Comparison of ENCODE assay signal across 9 cellular contexts in the genomic region with DNA sequence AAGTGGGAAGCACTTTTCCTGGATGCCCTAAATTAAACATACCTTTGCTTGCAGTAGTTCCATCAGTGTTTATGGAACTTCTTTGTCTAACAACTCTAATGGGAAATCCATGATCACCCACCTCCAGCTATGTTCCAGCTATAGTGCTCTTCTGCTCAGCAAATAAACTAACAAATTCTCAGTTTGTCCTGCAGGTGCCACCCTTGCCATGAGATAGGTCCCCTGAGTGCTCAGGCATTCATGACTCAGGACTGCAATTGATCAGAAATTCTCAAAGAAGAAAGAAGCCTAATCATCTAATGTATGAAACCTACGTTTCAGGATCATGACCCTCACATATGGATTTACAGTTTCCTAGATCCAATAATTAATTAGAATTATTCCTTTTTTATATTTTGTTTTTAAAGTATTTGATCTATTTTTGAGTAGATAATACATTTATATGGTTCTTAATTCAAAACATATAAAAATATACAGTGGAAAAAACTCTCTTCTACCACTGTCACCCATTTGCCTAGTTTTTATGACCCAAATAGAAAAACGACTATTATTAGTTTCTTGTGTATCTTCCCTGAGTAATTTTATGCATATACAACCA. TPM values are rescaled to one million over a fixed set of nuclear protein-coding genes. Genes with fewer than 3 reads are reported as not detected.
DNase-seq lines count a peak whose midpoint lies in the region; ATAC-seq and TF ChIP-seq lines count a peak whose summit lies in the region.
"Had no signal": no experiment of that assay in that cellular context is flagged by ENCODE, and none has a peak within 500 bp of the region (broad histone marks: within the 10 kb centered on the region; RNA-seq: fewer than 3 reads in every experiment).

No MANE protein-coding gene starts in this region.

- H3K4me3 ChIP-seq in choroid plexus epithelial cell (ENCODE audit: low read depth, low read length) (no peak overlapping the region), right lobe of liver (no peak overlapping the region), upper lobe of left lung (no peak overlapping the region)

- peak; percentile 61 for ATAC-seq in activated naive CD8-positive, alpha-beta T cell treated with anti-CD3 and anti-CD28 coated beads, Interleukin-2, amount 50 U/mL, for 24 hours
- ATAC-seq in HG03378 (IDR thresholded peaks at IDR 0.05; ENCODE audit: unreplicated experiment), result peak; percentile 64
- peak; percentile 89 to 97 (median 93) for ATAC-seq in right lobe of liver
- no peak for ATAC-seq in upper lobe of left lung (ENCODE audit: low FRiP score in 2 of 2)
- ATAC-seq in natural killer cell treated with Interleukin-12 subunit alpha and Interleukin-12 subunit beta and Interleukin-15 and Interleukin-18, amount 100 ng/mL, for 72 hours, result no peak

- no peak for DNase-seq in activated naive CD8-positive, alpha-beta T cell treated with anti-CD3 and anti-CD28 coated beads, Interleukin-2, amount 50 U/mL, for 24 hours
- no peak for DNase-seq in activated naive CD8-positive, alpha-beta T cell treated with anti-CD3 and anti-CD28 coated beads for 36 hours
- DNase-seq in NCI-H526 (lab: John Stamatoyannopoulos, UW), result peak; percentile 54 to 89
- DNase-seq in choroid plexus epithelial cell (ENCODE audit: low read depth), result peak; percentile 76
- DNase-seq in right lobe of liver, result no peak
- DNase-seq in upper lobe of left lung, result no peak
- DNase-seq in natural killer cell treated with Interleukin-12 subunit alpha and Interleukin-12 subunit beta and Interleukin-15 and Interleukin-18, amount 100 ng/mL, for 72 hours (ENCODE audit: low spot score), result no peak

- H3K27me3 ChIP-seq in right lobe of liver, result no peaks in the 10 kb centered on the region
- no peaks in the 10 kb centered on the region for H3K27me3 ChIP-seq in upper lobe of left lung

- H3K4me1 Mint-ChIP-seq in activated naive CD8-positive, alpha-beta T cell treated with anti-CD3 and anti-CD28 coated beads, Interleukin-2, amount 50 U/mL, for 24 hours, result no peaks in the 10 kb centered on the region
- no peaks in the 10 kb centered on the region for H3K4me1 Mint-ChIP-seq in activated naive CD8-positive, alpha-beta T cell treated with anti-CD3 and anti-CD28 coated beads for 36 hours
- H3K4me1 Mint-ChIP-seq in natural killer cell treated with Interleukin-12 subunit alpha and Interleukin-12 subunit beta and Interleukin-15 and Interleukin-18, amount 100 ng/mL, for 72 hours (ENCODE audit: low read depth in 2 of 2), result no peaks in the 10 kb centered on the region

- H3K27ac Mint-ChIP-seq in activated naive CD8-positive, alpha-beta T cell treated with anti-CD3 and anti-CD28 coated beads, Interleukin-2, amount 50 U/mL, for 24 hours, result no peak overlapping the region
- no peak overlapping the region for H3K27ac Mint-ChIP-seq in activated naive CD8-positive, alpha-beta T cell treated with anti-CD3 and anti-CD28 coated beads for 36 hours
- H3K27ac Mint-ChIP-seq in natural killer cell treated with Interleukin-12 subunit alpha and Interleukin-12 subunit beta and Interleukin-15 and Interleukin-18, amount 100 ng/mL, for 72 hours, result no peak overlapping the region
- H3K27ac Mint-ChIP-seq: stimulated activated naive CD8-positive, alpha-beta T cell treated with anti-CD3 and anti-CD28 coated beads, Interleukin-15, Interleukin-2, amounts not matched to agents 100 ng/mL and 50 ng/mL, for 24 hours had no signal

- H3K27me3 Mint-ChIP-seq in activated naive CD8-positive, alpha-beta T cell treated with anti-CD3 and anti-CD28 coated beads, Interleukin-2, amount 50 U/mL, for 24 hours, result peaks cover 4% of the 10 kb centered on the region
- H3K27me3 Mint-ChIP-seq in activated naive CD8-positive, alpha-beta T cell treated with anti-CD3 and anti-CD28 coated beads for 36 hours, result peaks cover 3% of the 10 kb centered on the region
- peaks cover 0 to 32% of the 10 kb centered on the region in 2 donors for H3K27me3 Mint-ChIP-seq in natural killer cell treated with Interleukin-12 subunit alpha and Interleukin-12 subunit beta and Interleukin-15 and Interleukin-18, amount 100 ng/mL, for 72 hours

- TF ChIP-seq EP300 in upper lobe of left lung (IDR thresholded peaks at IDR 0.05), result no peak

- peaks cover 0 to 6% (median 0%) of the 10 kb centered on the region in 4 donors for H3K4me1 ChIP-seq in right lobe of liver
- H3K4me1 ChIP-seq in upper lobe of left lung, result no peaks in the 10 kb centered on the region

- H3K9me3 ChIP-seq in right lobe of liver, result no peaks in the 10 kb centered on the region
- no peaks in the 10 kb centered on the region for H3K9me3 ChIP-seq in upper lobe of left lung

- WGBS in right lobe of liver (ENCODE audit: insufficient coverage, low coverage, low lambda C conversion rate, missing lambda C conversion rate), result 2% methylated on average over 2 of the region's 2 CpGs
- WGBS in upper lobe of left lung, 2 donors, result 17 to 19% methylated on average over 2 of the region's 2 CpGs

- H3K27ac ChIP-seq in right lobe of liver (no peak overlapping the region), upper lobe of left lung (no peak overlapping the region)

- H3K36me3 Mint-ChIP-seq in activated naive CD8-positive, alpha-beta T cell treated with anti-CD3 and anti-CD28 coated beads, Interleukin-2, amount 50 U/mL, for 24 hours (ENCODE audit: low read depth), result no peaks in the 10 kb centered on the region
- no peaks in the 10 kb centered on the region for H3K36me3 Mint-ChIP-seq in activated naive CD8-positive, alpha-beta T cell treated with anti-CD3 and anti-CD28 coated beads for 36 hours
- H3K36me3 Mint-ChIP-seq in natural killer cell treated with Interleukin-12 subunit alpha and Interleukin-12 subunit beta and Interleukin-15 and Interleukin-18, amount 100 ng/mL, for 72 hours, result no peaks in the 10 kb centered on the region

- H3K9me3 Mint-ChIP-seq in activated naive CD8-positive, alpha-beta T cell treated with anti-CD3 and anti-CD28 coated beads, Interleukin-2, amount 50 U/mL, for 24 hours, result no peaks in the 10 kb centered on the region
- no peaks in the 10 kb centered on the region for H3K9me3 Mint-ChIP-seq in activated naive CD8-positive, alpha-beta T cell treated with anti-CD3 and anti-CD28 coated beads for 36 hours
- H3K9me3 Mint-ChIP-seq in natural killer cell treated with Interleukin-12 subunit alpha and Interleukin-12 subunit beta and Interleukin-15 and Interleukin-18, amount 100 ng/mL, for 72 hours, result no peaks in the 10 kb centered on the region
- H3K9me3 Mint-ChIP-seq: stimulated activated naive CD8-positive, alpha-beta T cell treated with anti-CD3 and anti-CD28 coated beads, Interleukin-15, Interleukin-2, amounts not matched to agents 100 ng/mL and 50 ng/mL, for 24 hours had no signal

- no peak overlapping the region for H3K4me3 Mint-ChIP-seq in activated naive CD8-positive, alpha-beta T cell treated with anti-CD3 and anti-CD28 coated beads, Interleukin-2, amount 50 U/mL, for 24 hours
- no peak overlapping the region for H3K4me3 Mint-ChIP-seq in activated naive CD8-positive, alpha-beta T cell treated with anti-CD3 and anti-CD28 coated beads for 36 hours
- no peak overlapping the region for H3K4me3 Mint-ChIP-seq in natural killer cell treated with Interleukin-12 subunit alpha and Interleukin-12 subunit beta and Interleukin-15 and Interleukin-18, amount 100 ng/mL, for 72 hours
- H3K4me3 Mint-ChIP-seq: stimulated activated naive CD8-positive, alpha-beta T cell treated with anti-CD3 and anti-CD28 coated beads, Interleukin-15, Interleukin-2, amounts not matched to agents 100 ng/mL and 50 ng/mL, for 24 hours had no signal

- H3K36me3 ChIP-seq in right lobe of liver (no peaks in the 10 kb centered on the region), upper lobe of left lung (no peaks in the 10 kb centered on the region)

- TF ChIP-seq CTCF in choroid plexus epithelial cell (conservative IDR thresholded peaks at IDR 0.05; ENCODE audit: low read depth, low read length) (peak; percentile 66), right lobe of liver (IDR thresholded peaks at IDR 0.05) (peak; percentile 47 to 65 (median 58)), upper lobe of left lung (IDR thresholded peaks at IDR 0.05) (peak in 3 of 6 experiments; percentile 30 to 42 (median 34))

- intact Hi-C loops in right lobe of liver (cut with DNase I), result loop anchor here in 1 of 2 donors (10.0 kb wide), 1 partner anchor 141 kb away; no protein-coding TSS in a partner anchor

- no peak for TF ChIP-seq POLR2A in right lobe of liver (IDR thresholded peaks at IDR 0.05)
- TF ChIP-seq POLR2A in upper lobe of left lung (IDR thresholded peaks at IDR 0.05), result no peak

RNA-seq across cellular contexts. Expression of gene DYNC1I1, which starts 48.7 kb away (rescaled TPM):
- under 1 TPM in 1 of 2 experiments, not detected in 1; 0.10 TPM for total RNA-seq in activated naive CD8-positive, alpha-beta T cell treated with anti-CD3 and anti-CD28 coated beads for 36 hours
- total RNA-seq in right lobe of liver (1 to 10 TPM in 1 of 6 experiments, under 1 TPM in 5; 0.09 to 1.1 (median 0.62) TPM), upper lobe of left lung (1 to 10 TPM in 4 of 6 donors, under 1 TPM in 1, not detected in 1; 0.46 to 3.1 (median 1.7) TPM)
- total RNA-seq in natural killer cell treated with Interleukin-12 subunit alpha and Interleukin-12 subunit beta and Interleukin-15 and Interleukin-18, amount 100 ng/mL, for 72 hours, result not detected

Comparison
In these comparisons a context has a peak if more than half of its experiments do, and no peak if none do; other contexts are left out.
1. ATAC-seq: peak in activated naive CD8-positive, alpha-beta T cell treated with anti-CD3 and anti-CD28 coated beads, Interleukin-2, amount 50 U/mL, for 24 hours (single experiment), HG03378 (single experiment) and right lobe of liver (4 of 4); none in upper lobe of left lung (0 of 2) and natural killer cell treated with Interleukin-12 subunit alpha and Interleukin-12 subunit beta and Interleukin-15 and Interleukin-18, amount 100 ng/mL, for 72 hours (0 of 2).
2. DNase-seq: peak in NCI-H526 (2 of 2) and choroid plexus epithelial cell (single experiment); none in activated naive CD8-positive, alpha-beta T cell treated with anti-CD3 and anti-CD28 coated beads, Interleukin-2, amount 50 U/mL, for 24 hours (single experiment), activated naive CD8-positive, alpha-beta T cell treated with anti-CD3 and anti-CD28 coated beads for 36 hours (single experiment), right lobe of liver (0 of 3), upper lobe of left lung (0 of 2) and natural killer cell treated with Interleukin-12 subunit alpha and Interleukin-12 subunit beta and Interleukin-15 and Interleukin-18, amount 100 ng/mL, for 72 hours (single experiment).